1 cellular context compared by ENCODE assay signal in the genomic region with DNA sequence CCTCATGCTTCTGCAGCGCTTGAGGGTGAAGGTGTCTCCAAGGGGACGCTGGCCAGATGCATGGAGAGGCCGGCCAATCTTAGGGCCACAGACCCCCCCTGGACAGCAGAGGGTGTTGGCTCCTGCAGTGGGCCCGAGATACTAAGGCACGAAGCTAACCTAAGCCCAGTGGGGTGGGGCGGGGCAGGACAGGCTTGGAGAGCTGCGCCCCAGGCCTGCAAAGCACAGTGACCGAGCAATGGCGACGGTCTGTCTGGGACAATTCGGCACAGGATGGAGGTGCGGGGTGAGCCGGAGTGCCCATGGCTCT.
TF ChIP-seq lines count a peak whose summit lies in the region.

No MANE protein-coding gene starts in this region.

TF ChIP-seq in GM23338, 12 proteins besides CTCF, POLR2A, EP300 and RAD21 (continued from another document):
- TF ChIP-seq, protein P1, sequence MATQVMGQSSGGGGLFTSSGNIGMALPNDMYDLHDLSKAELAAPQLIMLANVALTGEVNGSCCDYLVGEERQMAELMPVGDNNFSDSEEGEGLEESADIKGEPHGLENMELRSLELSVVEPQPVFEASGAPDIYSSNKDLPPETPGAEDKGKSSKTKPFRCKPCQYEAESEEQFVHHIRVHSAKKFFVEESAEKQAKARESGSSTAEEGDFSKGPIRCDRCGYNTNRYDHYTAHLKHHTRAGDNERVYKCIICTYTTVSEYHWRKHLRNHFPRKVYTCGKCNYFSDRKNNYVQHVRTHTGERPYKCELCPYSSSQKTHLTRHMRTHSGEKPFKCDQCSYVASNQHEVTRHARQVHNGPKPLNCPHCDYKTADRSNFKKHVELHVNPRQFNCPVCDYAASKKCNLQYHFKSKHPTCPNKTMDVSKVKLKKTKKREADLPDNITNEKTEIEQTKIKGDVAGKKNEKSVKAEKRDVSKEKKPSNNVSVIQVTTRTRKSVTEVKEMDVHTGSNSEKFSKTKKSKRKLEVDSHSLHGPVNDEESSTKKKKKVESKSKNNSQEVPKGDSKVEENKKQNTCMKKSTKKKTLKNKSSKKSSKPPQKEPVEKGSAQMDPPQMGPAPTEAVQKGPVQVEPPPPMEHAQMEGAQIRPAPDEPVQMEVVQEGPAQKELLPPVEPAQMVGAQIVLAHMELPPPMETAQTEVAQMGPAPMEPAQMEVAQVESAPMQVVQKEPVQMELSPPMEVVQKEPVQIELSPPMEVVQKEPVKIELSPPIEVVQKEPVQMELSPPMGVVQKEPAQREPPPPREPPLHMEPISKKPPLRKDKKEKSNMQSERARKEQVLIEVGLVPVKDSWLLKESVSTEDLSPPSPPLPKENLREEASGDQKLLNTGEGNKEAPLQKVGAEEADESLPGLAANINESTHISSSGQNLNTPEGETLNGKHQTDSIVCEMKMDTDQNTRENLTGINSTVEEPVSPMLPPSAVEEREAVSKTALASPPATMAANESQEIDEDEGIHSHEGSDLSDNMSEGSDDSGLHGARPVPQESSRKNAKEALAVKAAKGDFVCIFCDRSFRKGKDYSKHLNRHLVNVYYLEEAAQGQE (IDR thresholded peaks at IDR 0.05; ENCODE audit: unreplicated experiment), result no peak
- TF ChIP-seq, protein P2, sequence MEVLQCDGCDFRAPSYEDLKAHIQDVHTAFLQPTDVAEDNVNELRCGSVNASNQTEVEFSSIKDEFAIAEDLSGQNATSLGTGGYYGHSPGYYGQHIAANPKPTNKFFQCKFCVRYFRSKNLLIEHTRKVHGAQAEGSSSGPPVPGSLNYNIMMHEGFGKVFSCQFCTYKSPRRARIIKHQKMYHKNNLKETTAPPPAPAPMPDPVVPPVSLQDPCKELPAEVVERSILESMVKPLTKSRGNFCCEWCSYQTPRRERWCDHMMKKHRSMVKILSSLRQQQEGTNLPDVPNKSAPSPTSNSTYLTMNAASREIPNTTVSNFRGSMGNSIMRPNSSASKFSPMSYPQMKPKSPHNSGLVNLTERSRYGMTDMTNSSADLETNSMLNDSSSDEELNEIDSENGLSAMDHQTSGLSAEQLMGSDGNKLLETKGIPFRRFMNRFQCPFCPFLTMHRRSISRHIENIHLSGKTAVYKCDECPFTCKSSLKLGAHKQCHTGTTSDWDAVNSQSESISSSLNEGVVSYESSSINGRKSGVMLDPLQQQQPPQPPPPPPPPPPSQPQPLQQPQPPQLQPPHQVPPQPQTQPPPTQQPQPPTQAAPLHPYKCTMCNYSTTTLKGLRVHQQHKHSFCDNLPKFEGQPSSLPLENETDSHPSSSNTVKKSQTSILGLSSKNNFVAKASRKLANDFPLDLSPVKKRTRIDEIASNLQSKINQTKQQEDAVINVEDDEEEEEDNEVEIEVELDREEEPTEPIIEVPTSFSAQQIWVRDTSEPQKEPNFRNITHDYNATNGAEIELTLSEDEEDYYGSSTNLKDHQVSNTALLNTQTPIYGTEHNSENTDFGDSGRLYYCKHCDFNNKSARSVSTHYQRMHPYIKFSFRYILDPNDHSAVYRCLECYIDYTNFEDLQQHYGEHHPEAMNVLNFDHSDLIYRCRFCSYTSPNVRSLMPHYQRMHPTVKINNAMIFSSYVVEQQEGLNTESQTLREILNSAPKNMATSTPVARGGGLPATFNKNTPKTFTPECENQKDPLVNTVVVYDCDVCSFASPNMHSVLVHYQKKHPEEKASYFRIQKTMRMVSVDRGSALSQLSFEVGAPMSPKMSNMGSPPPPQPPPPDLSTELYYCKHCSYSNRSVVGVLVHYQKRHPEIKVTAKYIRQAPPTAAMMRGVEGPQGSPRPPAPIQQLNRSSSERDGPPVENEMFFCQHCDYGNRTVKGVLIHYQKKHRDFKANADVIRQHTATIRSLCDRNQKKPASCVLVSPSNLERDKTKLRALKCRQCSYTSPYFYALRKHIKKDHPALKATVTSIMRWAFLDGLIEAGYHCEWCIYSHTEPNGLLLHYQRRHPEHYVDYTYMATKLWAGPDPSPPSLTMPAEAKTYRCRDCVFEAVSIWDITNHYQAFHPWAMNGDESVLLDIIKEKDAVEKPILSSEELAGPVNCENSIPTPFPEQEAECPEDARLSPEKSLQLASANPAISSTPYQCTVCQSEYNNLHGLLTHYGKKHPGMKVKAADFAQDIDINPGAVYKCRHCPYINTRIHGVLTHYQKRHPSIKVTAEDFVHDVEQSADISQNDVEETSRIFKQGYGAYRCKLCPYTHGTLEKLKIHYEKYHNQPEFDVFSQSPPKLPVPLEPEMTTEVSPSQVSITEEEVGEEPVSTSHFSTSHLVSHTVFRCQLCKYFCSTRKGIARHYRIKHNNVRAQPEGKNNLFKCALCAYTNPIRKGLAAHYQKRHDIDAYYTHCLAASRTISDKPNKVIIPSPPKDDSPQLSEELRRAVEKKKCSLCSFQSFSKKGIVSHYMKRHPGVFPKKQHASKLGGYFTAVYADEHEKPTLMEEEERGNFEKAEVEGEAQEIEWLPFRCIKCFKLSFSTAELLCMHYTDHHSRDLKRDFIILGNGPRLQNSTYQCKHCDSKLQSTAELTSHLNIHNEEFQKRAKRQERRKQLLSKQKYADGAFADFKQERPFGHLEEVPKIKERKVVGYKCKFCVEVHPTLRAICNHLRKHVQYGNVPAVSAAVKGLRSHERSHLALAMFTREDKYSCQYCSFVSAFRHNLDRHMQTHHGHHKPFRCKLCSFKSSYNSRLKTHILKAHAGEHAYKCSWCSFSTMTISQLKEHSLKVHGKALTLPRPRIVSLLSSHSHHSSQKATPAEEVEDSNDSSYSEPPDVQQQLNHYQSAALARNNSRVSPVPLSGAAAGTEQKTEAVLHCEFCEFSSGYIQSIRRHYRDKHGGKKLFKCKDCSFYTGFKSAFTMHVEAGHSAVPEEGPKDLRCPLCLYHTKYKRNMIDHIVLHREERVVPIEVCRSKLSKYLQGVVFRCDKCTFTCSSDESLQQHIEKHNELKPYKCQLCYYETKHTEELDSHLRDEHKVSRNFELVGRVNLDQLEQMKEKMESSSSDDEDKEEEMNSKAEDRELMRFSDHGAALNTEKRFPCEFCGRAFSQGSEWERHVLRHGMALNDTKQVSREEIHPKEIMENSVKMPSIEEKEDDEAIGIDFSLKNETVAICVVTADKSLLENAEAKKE (CRISPR knock-in tag; IDR thresholded peaks at IDR 0.05), result no peak
- TF ChIP-seq, protein P3, sequence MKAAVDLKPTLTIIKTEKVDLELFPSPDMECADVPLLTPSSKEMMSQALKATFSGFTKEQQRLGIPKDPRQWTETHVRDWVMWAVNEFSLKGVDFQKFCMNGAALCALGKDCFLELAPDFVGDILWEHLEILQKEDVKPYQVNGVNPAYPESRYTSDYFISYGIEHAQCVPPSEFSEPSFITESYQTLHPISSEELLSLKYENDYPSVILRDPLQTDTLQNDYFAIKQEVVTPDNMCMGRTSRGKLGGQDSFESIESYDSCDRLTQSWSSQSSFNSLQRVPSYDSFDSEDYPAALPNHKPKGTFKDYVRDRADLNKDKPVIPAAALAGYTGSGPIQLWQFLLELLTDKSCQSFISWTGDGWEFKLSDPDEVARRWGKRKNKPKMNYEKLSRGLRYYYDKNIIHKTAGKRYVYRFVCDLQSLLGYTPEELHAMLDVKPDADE (IDR thresholded peaks at IDR 0.05), result no peak
- no peak for TF ChIP-seq CREB1 (CRISPR knock-in tag; IDR thresholded peaks at IDR 0.05; ENCODE audit: low read depth)
